10 cellular contexts compared by ENCODE assay signal in the genomic region with DNA sequence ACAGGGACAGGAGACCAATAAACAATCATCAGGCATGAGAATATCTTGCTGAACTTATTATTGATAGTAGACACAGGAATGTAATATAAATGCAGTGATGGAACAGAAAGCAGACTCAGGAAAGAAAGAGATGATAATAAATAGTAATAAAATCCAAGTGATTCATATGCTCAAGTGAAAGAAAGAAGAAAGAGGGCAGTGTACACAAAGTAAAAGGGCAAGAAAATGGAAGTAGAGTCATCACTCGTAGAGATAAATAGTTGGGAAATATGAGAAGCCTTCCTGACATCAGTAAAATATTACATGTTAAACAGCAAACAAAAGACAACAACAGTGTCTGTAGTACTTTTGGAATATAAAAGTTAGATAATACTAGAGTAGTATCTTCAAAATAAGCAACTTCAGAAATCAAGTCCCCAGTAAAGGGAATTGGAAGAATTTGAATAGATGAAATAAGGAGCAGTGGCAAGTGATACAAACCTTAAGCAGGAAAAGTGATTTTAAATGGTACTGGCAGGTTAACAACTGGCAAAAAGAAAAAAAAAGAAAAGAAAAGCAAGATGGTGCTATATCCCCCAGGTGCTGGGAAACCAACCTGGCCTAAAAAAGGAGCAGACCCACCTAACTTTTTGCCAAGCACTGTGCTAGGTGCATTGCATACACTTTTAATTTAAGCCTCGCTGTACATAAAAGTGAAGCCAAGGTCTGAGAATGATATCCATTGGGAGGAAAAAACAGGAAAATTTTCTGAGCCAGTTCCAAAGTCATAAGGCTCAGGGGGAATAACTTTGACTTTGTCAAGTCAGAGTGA.
DNase-seq lines count a peak whose midpoint lies in the region; ATAC-seq and TF ChIP-seq lines count a peak whose summit lies in the region.
"Had no signal": no experiment of that assay in that cellular context is flagged by ENCODE, and none has a peak within 500 bp of the region (broad histone marks: within the 10 kb centered on the region; RNA-seq: fewer than 3 reads in every experiment).

No MANE protein-coding gene starts in this region.

- H3K4me1 Mint-ChIP-seq in immature natural killer cell = no peaks in the 10 kb centered on the region
- H3K4me1 Mint-ChIP-seq: neural crest cell had no signal

- no peaks in the 10 kb centered on the region for H3K79me2 ChIP-seq in mammary epithelial cell (ENCODE audit: insufficient read depth, low read length)

- no peak overlapping the region for H3K27ac Mint-ChIP-seq in immature natural killer cell

- no peaks in the 10 kb centered on the region for H3K9me3 Mint-ChIP-seq in immature natural killer cell

- peak overlapping the region; percentile 41 for H2AFZ ChIP-seq in mammary epithelial cell (ENCODE audit: low read depth, low read length)

- no peak for TF ChIP-seq POLR2A in thyroid gland (IDR thresholded peaks at IDR 0.05)

- peak; percentile 23 for ATAC-seq in HG02798 (IDR thresholded peaks at IDR 0.05; ENCODE audit: poor library complexity, unreplicated experiment)
- ATAC-seq in left colon = peak; percentile 33
- no peak for ATAC-seq in HG03520 (IDR thresholded peaks at IDR 0.05; ENCODE audit: unreplicated experiment)

- peak overlapping the region; percentile 27 for H3K4me2 ChIP-seq in mammary epithelial cell (ENCODE audit: insufficient read depth, low read depth, low read length)

- H3K4me3 ChIP-seq in mammary epithelial cell (replicated peaks in 1 of 3; ENCODE audit: insufficient read depth in 1 of 3, low read depth in 2 of 3, low read length in 3 of 3) = no peak overlapping the region
- H3K4me3 ChIP-seq in thyroid gland (replicated peaks in 1 of 3) = no peak overlapping the region

- no peaks in the 10 kb centered on the region for H3K27me3 Mint-ChIP-seq in immature natural killer cell (ENCODE audit: low read depth in 3 of 3)

- CTCF ChIA-PET in mammary epithelial cell (lab: Charles Lee; ENCODE audit: low non-redundant PET) = interaction anchor here (0.6 kb wide), 1 partner anchor 288 kb away, joined by 3 read pairs; no protein-coding TSS in a partner anchor

- intact Hi-C loops in mammary epithelial cell (cut with micrococcal nuclease) (loop anchor here (2.0 kb wide), 1 partner anchor 91 kb away; no protein-coding TSS in a partner anchor), left colon (cut with DNase I, micrococcal nuclease) (no loop called here), thyroid gland (cut with DNase I) (no loop called here)

- no peak for TF ChIP-seq CTCF in mammary epithelial cell (conservative IDR thresholded peaks at IDR 0.05 in 1 of 2, IDR thresholded peaks at IDR 0.05 in 1 of 2; ENCODE audit: extremely low read depth in 1 of 2, insufficient read depth in 1 of 2, low read depth in 1 of 2, low read length in 2 of 2)
- TF ChIP-seq CTCF in thyroid gland (IDR thresholded peaks at IDR 0.05) = no peak

- H3K27me3 ChIP-seq in mammary epithelial cell (ENCODE audit: insufficient read depth, low read length) = no peaks in the 10 kb centered on the region
- H3K27me3 ChIP-seq in thyroid gland = no peaks in the 10 kb centered on the region

- WGBS in mammary epithelial cell (ENCODE audit: low coverage, missing lambda C conversion rate) = 37% methylated on average over 2 of the region's 2 CpGs
- 60 to 70% methylated on average over 2 of the region's 2 CpGs for WGBS in thyroid gland, 2 donors

- no peaks in the 10 kb centered on the region for H3K36me3 ChIP-seq in mammary epithelial cell (ENCODE audit: insufficient read depth, low read length)
- H3K36me3 ChIP-seq in thyroid gland = no peaks in the 10 kb centered on the region

- no peak overlapping the region for H3K4me3 Mint-ChIP-seq in immature natural killer cell
- H3K4me3 Mint-ChIP-seq: neural crest cell had no signal

- BruUV-seq in mammary epithelial cell (replicated peaks; lab: Mats Ljungman, UMichigan) = TSS peak; percentile 40

- in situ Hi-C loops in mammary epithelial cell (cut with MboI; ENCODE audit: low sequenced_read_pairs in 2 of 2) = no loop called here

- peaks cover 38% of the 10 kb centered on the region for H3K4me1 ChIP-seq in mammary epithelial cell (ENCODE audit: insufficient read depth, low read length)
- peaks cover 26 to 29% of the 10 kb centered on the region in 2 donors for H3K4me1 ChIP-seq in thyroid gland

- dilution Hi-C loops in mammary epithelial cell (cut with HindIII; ENCODE audit: low sequenced_read_pairs) = loop anchor here (25.0 kb wide), 1 partner anchor 295 kb away; no protein-coding TSS in a partner anchor

- H4K20me1 ChIP-seq in mammary epithelial cell (ENCODE audit: insufficient read depth, low read length) = no peaks in the 10 kb centered on the region

- DNase-seq in mammary epithelial cell (peak; percentile 35), left colon (no peak), thyroid gland (no peak), immature natural killer cell (no peak), NCI-H1092 (lab: John Stamatoyannopoulos, UW) (no peak), kidney tubule cell (ENCODE audit: low spot score) (no peak)
- DNase-seq: DND-41 had no signal

- peak overlapping the region; percentile 92 for H3K27ac ChIP-seq in mammary epithelial cell (ENCODE audit: insufficient read depth, low read depth, low read length)
- peak overlapping the region; percentile 74 to 91 (median 78) for H3K27ac ChIP-seq in thyroid gland

- peak overlapping the region; percentile 55 for H3K9ac ChIP-seq in mammary epithelial cell (ENCODE audit: insufficient read depth, low read length)

- no peaks in the 10 kb centered on the region for H3K36me3 Mint-ChIP-seq in immature natural killer cell

- H3K9me3 ChIP-seq in mammary epithelial cell (replicated peaks; ENCODE audit: insufficient read depth, low read length) (no peaks in the 10 kb centered on the region), thyroid gland (no peaks in the 10 kb centered on the region)
